ENCODE assay signal across 1 cellular context in the genomic region with DNA sequence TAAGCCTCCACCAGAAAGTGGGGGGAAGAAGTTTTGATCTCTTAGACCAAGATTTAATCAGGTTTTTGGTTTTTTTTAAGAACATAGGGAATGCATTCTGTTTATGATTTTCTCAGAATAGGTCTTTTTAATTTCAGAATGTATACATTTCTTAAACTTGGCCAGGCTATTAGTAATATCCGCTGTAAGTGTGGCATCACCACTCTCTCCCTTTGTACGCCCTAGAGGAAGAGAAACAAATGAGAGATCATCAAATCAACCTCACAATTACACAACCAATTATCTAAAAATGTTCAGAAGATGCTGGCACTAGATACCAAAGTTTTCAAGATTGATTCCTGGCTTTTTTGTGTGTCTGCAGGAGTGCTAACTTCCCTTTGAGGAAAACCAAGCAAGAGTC.
TF ChIP-seq lines count a peak whose summit lies in the region.

No MANE protein-coding gene starts in this region.

TF ChIP-seq in SK-N-SH, 30 proteins besides CTCF, POLR2A, EP300 and RAD21 (continued from another document):
- TF ChIP-seq, protein P1, sequence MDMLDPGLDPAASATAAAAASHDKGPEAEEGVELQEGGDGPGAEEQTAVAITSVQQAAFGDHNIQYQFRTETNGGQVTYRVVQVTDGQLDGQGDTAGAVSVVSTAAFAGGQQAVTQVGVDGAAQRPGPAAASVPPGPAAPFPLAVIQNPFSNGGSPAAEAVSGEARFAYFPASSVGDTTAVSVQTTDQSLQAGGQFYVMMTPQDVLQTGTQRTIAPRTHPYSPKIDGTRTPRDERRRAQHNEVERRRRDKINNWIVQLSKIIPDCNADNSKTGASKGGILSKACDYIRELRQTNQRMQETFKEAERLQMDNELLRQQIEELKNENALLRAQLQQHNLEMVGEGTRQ (IDR thresholded peaks at IDR 0.05; ENCODE audit: borderline replicate concordance, low read depth, low read length): no peak
- TF ChIP-seq, protein P2, sequence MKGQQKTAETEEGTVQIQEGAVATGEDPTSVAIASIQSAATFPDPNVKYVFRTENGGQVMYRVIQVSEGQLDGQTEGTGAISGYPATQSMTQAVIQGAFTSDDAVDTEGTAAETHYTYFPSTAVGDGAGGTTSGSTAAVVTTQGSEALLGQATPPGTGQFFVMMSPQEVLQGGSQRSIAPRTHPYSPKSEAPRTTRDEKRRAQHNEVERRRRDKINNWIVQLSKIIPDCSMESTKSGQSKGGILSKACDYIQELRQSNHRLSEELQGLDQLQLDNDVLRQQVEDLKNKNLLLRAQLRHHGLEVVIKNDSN (IDR thresholded peaks at IDR 0.05; ENCODE audit: borderline replicate concordance, low read depth): no peak
- no peak for TF ChIP-seq POLR2AphosphoS5 (IDR thresholded peaks at IDR 0.05; ENCODE audit: low read depth, low read length)
- TF ChIP-seq FOSL2 (IDR thresholded peaks at IDR 0.05; ENCODE audit: borderline replicate concordance, low read depth): no peak
- no peak for TF ChIP-seq ELF1 (IDR thresholded peaks at IDR 0.05)
- TF ChIP-seq NFIC (IDR thresholded peaks at IDR 0.05; ENCODE audit: borderline replicate concordance): no peak
- TF ChIP-seq SMC3 (IDR thresholded peaks at IDR 0.05; ENCODE audit: low read depth, low read length): no peak
- TF ChIP-seq GATA2 (CRISPR knock-in tag; IDR thresholded peaks at IDR 0.05): no peak
- TF ChIP-seq YY1 (IDR thresholded peaks at IDR 0.05; ENCODE audit: low read depth): no peak
- TF ChIP-seq, protein P3, sequence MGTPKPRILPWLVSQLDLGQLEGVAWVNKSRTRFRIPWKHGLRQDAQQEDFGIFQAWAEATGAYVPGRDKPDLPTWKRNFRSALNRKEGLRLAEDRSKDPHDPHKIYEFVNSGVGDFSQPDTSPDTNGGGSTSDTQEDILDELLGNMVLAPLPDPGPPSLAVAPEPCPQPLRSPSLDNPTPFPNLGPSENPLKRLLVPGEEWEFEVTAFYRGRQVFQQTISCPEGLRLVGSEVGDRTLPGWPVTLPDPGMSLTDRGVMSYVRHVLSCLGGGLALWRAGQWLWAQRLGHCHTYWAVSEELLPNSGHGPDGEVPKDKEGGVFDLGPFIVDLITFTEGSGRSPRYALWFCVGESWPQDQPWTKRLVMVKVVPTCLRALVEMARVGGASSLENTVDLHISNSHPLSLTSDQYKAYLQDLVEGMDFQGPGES (IDR thresholded peaks at IDR 0.05; ENCODE audit: low read depth, low read length): no peak
- TF ChIP-seq FOXM1 (IDR thresholded peaks at IDR 0.05; ENCODE audit: low read depth): no peak
- no peak for TF ChIP-seq TAF1 (IDR thresholded peaks at IDR 0.05; ENCODE audit: borderline replicate concordance, low read depth, low read length)
- TF ChIP-seq RCOR1 (IDR thresholded peaks at IDR 0.05; ENCODE audit: low read length): no peak
- TF ChIP-seq SIN3A (IDR thresholded peaks at IDR 0.05; ENCODE audit: borderline replicate concordance, low read depth, low read length): no peak
